1 cellular context compared by ENCODE assay signal in the genomic region with DNA sequence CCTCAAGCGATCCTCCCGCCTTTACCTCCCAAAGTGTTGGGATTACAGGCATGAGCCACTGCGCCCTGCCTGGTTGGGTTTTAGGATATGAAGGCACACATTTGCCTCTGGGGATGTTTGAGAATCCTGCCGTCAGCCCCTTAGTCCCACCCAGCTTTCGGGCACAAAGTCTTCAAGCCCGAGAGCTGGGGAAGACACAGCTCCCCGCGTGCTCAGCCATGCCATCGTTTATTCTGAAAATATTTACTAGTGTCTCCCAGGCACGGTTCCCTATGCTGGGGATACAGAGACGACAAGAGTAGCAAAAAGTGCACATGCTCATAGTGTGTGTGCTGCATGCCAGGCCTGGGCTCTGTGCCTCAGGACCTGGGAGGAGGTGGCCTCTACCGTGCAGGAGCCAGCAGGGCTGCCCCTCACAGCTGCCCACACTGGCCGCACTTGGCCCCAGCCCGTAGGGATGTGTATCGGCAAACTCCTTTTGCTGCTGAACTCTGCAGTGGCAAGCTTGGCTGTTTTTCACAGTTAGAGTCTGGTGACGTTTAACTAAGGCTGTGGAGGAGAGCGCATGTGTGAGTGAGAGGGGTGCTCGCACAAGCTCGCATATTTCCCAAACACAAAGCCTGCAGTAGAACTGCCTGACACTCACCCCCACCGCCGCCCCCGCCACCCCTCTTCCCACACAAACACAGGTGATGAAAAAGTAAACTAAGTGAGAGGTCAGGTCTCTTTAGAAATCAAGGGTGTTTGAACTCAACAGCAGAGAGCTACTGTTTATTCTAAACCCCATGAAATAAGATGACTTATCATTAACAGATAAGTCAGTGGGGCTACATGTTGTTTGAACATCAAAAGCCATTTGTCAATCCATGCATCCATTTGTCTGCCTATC.
TF ChIP-seq lines count a peak whose summit lies in the region.

No MANE protein-coding gene starts in this region.

TF ChIP-seq in HepG2, 621 proteins besides CTCF, POLR2A, EP300 and RAD21 (continued from another document and continues in another):
- no peak for TF ChIP-seq ZBTB3 (CRISPR knock-in tag; IDR thresholded peaks at IDR 0.05; ENCODE audit: borderline replicate concordance, low read depth)
- TF ChIP-seq, protein P1, sequence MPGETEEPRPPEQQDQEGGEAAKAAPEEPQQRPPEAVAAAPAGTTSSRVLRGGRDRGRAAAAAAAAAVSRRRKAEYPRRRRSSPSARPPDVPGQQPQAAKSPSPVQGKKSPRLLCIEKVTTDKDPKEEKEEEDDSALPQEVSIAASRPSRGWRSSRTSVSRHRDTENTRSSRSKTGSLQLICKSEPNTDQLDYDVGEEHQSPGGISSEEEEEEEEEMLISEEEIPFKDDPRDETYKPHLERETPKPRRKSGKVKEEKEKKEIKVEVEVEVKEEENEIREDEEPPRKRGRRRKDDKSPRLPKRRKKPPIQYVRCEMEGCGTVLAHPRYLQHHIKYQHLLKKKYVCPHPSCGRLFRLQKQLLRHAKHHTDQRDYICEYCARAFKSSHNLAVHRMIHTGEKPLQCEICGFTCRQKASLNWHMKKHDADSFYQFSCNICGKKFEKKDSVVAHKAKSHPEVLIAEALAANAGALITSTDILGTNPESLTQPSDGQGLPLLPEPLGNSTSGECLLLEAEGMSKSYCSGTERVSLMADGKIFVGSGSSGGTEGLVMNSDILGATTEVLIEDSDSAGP (CRISPR knock-in tag; IDR thresholded peaks at IDR 0.05; ENCODE audit: borderline replicate concordance) = peak; percentile 49
- TF ChIP-seq, protein P2, sequence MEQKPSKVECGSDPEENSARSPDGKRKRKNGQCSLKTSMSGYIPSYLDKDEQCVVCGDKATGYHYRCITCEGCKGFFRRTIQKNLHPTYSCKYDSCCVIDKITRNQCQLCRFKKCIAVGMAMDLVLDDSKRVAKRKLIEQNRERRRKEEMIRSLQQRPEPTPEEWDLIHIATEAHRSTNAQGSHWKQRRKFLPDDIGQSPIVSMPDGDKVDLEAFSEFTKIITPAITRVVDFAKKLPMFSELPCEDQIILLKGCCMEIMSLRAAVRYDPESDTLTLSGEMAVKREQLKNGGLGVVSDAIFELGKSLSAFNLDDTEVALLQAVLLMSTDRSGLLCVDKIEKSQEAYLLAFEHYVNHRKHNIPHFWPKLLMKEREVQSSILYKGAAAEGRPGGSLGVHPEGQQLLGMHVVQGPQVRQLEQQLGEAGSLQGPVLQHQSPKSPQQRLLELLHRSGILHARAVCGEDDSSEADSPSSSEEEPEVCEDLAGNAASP (CRISPR knock-in tag; IDR thresholded peaks at IDR 0.05; ENCODE audit: borderline replicate concordance) = peak; percentile 48; the same call in 1 of the 2 replicates
- TF ChIP-seq KMT2A (CRISPR knock-in tag; IDR thresholded peaks at IDR 0.05) = peak; percentile 56; the same call in 1 of the 2 replicates
- peak; percentile 47; the same call in 1 of the 2 replicates for TF ChIP-seq ZNF644 (CRISPR knock-in tag; IDR thresholded peaks at IDR 0.05; ENCODE audit: low read depth)
- TF ChIP-seq, protein P3, sequence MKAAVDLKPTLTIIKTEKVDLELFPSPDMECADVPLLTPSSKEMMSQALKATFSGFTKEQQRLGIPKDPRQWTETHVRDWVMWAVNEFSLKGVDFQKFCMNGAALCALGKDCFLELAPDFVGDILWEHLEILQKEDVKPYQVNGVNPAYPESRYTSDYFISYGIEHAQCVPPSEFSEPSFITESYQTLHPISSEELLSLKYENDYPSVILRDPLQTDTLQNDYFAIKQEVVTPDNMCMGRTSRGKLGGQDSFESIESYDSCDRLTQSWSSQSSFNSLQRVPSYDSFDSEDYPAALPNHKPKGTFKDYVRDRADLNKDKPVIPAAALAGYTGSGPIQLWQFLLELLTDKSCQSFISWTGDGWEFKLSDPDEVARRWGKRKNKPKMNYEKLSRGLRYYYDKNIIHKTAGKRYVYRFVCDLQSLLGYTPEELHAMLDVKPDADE (CRISPR knock-in tag; IDR thresholded peaks at IDR 0.05) = peak; percentile 58; the same call in 1 of the 2 replicates
- TF ChIP-seq, protein P4, sequence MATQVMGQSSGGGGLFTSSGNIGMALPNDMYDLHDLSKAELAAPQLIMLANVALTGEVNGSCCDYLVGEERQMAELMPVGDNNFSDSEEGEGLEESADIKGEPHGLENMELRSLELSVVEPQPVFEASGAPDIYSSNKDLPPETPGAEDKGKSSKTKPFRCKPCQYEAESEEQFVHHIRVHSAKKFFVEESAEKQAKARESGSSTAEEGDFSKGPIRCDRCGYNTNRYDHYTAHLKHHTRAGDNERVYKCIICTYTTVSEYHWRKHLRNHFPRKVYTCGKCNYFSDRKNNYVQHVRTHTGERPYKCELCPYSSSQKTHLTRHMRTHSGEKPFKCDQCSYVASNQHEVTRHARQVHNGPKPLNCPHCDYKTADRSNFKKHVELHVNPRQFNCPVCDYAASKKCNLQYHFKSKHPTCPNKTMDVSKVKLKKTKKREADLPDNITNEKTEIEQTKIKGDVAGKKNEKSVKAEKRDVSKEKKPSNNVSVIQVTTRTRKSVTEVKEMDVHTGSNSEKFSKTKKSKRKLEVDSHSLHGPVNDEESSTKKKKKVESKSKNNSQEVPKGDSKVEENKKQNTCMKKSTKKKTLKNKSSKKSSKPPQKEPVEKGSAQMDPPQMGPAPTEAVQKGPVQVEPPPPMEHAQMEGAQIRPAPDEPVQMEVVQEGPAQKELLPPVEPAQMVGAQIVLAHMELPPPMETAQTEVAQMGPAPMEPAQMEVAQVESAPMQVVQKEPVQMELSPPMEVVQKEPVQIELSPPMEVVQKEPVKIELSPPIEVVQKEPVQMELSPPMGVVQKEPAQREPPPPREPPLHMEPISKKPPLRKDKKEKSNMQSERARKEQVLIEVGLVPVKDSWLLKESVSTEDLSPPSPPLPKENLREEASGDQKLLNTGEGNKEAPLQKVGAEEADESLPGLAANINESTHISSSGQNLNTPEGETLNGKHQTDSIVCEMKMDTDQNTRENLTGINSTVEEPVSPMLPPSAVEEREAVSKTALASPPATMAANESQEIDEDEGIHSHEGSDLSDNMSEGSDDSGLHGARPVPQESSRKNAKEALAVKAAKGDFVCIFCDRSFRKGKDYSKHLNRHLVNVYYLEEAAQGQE (IDR thresholded peaks at IDR 0.05; ENCODE audit: borderline replicate concordance in 1 of 2, low read depth in 1 of 2, low read length in 2 of 2) = no peak
- 0 out of 2 replicates have a peak, but pooled peaks have one; percentile 61 for TF ChIP-seq ZNF3 (CRISPR knock-in tag; IDR thresholded peaks at IDR 0.05)
- TF ChIP-seq, protein P5, sequence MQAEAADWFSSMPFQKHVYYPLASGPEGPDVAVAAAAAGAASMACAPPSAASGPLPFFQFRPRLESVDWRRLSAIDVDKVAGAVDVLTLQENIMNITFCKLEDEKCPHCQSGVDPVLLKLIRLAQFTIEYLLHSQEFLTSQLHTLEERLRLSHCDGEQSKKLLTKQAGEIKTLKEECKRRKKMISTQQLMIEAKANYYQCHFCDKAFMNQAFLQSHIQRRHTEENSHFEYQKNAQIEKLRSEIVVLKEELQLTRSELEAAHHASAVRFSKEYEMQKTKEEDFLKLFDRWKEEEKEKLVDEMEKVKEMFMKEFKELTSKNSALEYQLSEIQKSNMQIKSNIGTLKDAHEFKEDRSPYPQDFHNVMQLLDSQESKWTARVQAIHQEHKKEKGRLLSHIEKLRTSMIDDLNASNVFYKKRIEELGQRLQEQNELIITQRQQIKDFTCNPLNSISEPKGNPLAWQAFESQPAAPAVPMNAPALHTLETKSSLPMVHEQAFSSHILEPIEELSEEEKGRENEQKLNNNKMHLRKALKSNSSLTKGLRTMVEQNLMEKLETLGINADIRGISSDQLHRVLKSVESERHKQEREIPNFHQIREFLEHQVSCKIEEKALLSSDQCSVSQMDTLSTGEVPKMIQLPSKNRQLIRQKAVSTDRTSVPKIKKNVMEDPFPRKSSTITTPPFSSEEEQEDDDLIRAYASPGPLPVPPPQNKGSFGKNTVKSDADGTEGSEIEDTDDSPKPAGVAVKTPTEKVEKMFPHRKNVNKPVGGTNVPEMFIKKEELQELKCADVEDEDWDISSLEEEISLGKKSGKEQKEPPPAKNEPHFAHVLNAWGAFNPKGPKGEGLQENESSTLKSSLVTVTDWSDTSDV (CRISPR knock-in tag; IDR thresholded peaks at IDR 0.05) = peak; percentile 56; the same call in 1 of the 2 replicates
- peak; percentile 79; the same call in 1 of the 2 replicates for TF ChIP-seq ZFP36L1 (CRISPR knock-in tag; IDR thresholded peaks at IDR 0.05)
- TF ChIP-seq NFATC3 (CRISPR knock-in tag; IDR thresholded peaks at IDR 0.05) = no peak
- TF ChIP-seq PHF8 (CRISPR knock-in tag; IDR thresholded peaks at IDR 0.05) = 0 out of 2 replicates have a peak, but pooled peaks have one; percentile 38
- TF ChIP-seq, protein P6, sequence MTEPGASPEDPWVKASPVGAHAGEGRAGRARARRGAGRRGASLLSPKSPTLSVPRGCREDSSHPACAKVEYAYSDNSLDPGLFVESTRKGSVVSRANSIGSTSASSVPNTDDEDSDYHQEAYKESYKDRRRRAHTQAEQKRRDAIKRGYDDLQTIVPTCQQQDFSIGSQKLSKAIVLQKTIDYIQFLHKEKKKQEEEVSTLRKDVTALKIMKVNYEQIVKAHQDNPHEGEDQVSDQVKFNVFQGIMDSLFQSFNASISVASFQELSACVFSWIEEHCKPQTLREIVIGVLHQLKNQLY (CRISPR knock-in tag; IDR thresholded peaks at IDR 0.05) = peak; percentile 58; the same call in 1 of the 2 replicates
- peak; percentile 99 for TF ChIP-seq ZNF501 (CRISPR knock-in tag; IDR thresholded peaks at IDR 0.05)
- peak; percentile 63; the same call in 1 of the 2 replicates for TF ChIP-seq YEATS2 (CRISPR knock-in tag; IDR thresholded peaks at IDR 0.05; ENCODE audit: borderline replicate concordance)
- no peak; the same call in 1 of the 2 replicates for TF ChIP-seq ZFP37 (CRISPR knock-in tag; IDR thresholded peaks at IDR 0.05; ENCODE audit: borderline replicate concordance)
- peak; percentile 78 for TF ChIP-seq WIZ (CRISPR knock-in tag; IDR thresholded peaks at IDR 0.05)
- TF ChIP-seq, protein P7, sequence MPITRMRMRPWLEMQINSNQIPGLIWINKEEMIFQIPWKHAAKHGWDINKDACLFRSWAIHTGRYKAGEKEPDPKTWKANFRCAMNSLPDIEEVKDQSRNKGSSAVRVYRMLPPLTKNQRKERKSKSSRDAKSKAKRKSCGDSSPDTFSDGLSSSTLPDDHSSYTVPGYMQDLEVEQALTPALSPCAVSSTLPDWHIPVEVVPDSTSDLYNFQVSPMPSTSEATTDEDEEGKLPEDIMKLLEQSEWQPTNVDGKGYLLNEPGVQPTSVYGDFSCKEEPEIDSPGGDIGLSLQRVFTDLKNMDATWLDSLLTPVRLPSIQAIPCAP (CRISPR knock-in tag; IDR thresholded peaks at IDR 0.05; ENCODE audit: low read depth) = no peak
- TF ChIP-seq, protein P8, sequence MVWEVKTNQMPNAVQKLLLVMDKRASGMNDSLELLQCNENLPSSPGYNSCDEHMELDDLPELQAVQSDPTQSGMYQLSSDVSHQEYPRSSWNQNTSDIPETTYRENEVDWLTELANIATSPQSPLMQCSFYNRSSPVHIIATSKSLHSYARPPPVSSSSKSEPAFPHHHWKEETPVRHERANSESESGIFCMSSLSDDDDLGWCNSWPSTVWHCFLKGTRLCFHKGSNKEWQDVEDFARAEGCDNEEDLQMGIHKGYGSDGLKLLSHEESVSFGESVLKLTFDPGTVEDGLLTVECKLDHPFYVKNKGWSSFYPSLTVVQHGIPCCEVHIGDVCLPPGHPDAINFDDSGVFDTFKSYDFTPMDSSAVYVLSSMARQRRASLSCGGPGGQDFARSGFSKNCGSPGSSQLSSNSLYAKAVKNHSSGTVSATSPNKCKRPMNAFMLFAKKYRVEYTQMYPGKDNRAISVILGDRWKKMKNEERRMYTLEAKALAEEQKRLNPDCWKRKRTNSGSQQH (CRISPR knock-in tag; IDR thresholded peaks at IDR 0.05; ENCODE audit: low read depth) = 0 out of 2 replicates have a peak, but pooled peaks have one; percentile 17
- no peak for TF ChIP-seq NR3C1 (CRISPR knock-in tag; IDR thresholded peaks at IDR 0.05)
- TF ChIP-seq, protein P9, sequence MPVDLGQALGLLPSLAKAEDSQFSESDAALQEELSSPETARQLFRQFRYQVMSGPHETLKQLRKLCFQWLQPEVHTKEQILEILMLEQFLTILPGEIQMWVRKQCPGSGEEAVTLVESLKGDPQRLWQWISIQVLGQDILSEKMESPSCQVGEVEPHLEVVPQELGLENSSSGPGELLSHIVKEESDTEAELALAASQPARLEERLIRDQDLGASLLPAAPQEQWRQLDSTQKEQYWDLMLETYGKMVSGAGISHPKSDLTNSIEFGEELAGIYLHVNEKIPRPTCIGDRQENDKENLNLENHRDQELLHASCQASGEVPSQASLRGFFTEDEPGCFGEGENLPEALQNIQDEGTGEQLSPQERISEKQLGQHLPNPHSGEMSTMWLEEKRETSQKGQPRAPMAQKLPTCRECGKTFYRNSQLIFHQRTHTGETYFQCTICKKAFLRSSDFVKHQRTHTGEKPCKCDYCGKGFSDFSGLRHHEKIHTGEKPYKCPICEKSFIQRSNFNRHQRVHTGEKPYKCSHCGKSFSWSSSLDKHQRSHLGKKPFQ (CRISPR knock-in tag; IDR thresholded peaks at IDR 0.05; ENCODE audit: insufficient replicate concordance) = peak; percentile 64
- no peak; the same call in 1 of the 2 replicates for TF ChIP-seq EED (CRISPR knock-in tag; IDR thresholded peaks at IDR 0.05)
- TF ChIP-seq, protein P10, sequence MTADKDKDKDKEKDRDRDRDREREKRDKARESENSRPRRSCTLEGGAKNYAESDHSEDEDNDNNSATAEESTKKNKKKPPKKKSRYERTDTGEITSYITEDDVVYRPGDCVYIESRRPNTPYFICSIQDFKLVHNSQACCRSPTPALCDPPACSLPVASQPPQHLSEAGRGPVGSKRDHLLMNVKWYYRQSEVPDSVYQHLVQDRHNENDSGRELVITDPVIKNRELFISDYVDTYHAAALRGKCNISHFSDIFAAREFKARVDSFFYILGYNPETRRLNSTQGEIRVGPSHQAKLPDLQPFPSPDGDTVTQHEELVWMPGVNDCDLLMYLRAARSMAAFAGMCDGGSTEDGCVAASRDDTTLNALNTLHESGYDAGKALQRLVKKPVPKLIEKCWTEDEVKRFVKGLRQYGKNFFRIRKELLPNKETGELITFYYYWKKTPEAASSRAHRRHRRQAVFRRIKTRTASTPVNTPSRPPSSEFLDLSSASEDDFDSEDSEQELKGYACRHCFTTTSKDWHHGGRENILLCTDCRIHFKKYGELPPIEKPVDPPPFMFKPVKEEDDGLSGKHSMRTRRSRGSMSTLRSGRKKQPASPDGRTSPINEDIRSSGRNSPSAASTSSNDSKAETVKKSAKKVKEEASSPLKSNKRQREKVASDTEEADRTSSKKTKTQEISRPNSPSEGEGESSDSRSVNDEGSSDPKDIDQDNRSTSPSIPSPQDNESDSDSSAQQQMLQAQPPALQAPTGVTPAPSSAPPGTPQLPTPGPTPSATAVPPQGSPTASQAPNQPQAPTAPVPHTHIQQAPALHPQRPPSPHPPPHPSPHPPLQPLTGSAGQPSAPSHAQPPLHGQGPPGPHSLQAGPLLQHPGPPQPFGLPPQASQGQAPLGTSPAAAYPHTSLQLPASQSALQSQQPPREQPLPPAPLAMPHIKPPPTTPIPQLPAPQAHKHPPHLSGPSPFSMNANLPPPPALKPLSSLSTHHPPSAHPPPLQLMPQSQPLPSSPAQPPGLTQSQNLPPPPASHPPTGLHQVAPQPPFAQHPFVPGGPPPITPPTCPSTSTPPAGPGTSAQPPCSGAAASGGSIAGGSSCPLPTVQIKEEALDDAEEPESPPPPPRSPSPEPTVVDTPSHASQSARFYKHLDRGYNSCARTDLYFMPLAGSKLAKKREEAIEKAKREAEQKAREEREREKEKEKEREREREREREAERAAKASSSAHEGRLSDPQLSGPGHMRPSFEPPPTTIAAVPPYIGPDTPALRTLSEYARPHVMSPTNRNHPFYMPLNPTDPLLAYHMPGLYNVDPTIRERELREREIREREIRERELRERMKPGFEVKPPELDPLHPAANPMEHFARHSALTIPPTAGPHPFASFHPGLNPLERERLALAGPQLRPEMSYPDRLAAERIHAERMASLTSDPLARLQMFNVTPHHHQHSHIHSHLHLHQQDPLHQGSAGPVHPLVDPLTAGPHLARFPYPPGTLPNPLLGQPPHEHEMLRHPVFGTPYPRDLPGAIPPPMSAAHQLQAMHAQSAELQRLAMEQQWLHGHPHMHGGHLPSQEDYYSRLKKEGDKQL (CRISPR knock-in tag; IDR thresholded peaks at IDR 0.05; ENCODE audit: low read depth) = no peak; the same call in 1 of the 2 replicates
- peak; percentile 98; the same call in 1 of the 2 replicates for TF ChIP-seq ZNF572 (CRISPR knock-in tag; IDR thresholded peaks at IDR 0.05)
- TF ChIP-seq SAFB2 (CRISPR knock-in tag; IDR thresholded peaks at IDR 0.05; ENCODE audit: borderline replicate concordance, low read depth) = no peak; the same call in 1 of the 2 replicates
